Comparison of ENCODE assay signal across 9 cellular contexts in the genomic region with DNA sequence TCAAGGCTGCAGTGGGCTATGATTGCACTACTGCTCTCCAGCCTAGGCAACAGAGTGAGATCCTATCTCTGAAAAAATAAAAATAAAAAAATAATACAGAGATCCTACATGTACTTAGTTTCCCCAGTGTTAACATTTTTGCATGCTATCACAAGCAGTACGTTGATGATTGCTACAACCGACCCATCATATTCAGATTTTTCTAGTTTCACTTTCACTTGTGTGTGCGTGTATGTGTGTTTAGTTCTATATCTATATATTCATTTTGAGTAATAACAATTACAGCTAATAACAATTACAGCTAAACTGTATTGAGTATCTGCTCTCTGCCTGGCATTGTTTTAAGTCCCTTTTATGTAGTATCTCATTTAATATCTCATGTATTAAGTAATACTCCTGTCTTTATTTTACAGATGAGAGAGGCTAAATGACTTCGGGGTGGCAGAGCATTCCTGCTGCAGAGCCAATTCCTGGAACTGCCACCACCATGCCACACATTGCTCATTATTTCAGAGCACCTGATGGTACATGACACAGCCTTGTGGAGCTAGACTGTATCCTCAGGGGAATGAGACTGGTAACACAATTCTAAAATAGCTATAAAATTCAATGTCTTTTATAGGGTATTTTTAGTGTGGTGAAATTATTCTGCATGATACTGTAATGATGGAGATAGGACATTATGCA.
DNase-seq lines count a peak whose midpoint lies in the region; ATAC-seq and TF ChIP-seq lines count a peak whose summit lies in the region.
"Had no signal": no experiment of that assay in that cellular context is flagged by ENCODE, and none has a peak within 500 bp of the region (broad histone marks: within the 10 kb centered on the region; RNA-seq: fewer than 3 reads in every experiment).

No MANE protein-coding gene starts in this region.

- peak overlapping the region; percentile 9 for H3K27ac Mint-ChIP-seq in activated naive CD8-positive, alpha-beta T cell treated with anti-CD3 and anti-CD28 coated beads for 36 hours

- TF ChIP-seq POLR2A in adrenal gland (IDR thresholded peaks at IDR 0.05), result no peak

- H3K9me3 Mint-ChIP-seq in activated naive CD8-positive, alpha-beta T cell treated with anti-CD3 and anti-CD28 coated beads for 36 hours, result no peaks in the 10 kb centered on the region

- intact Hi-C loops in psoas muscle (cut with DNase I) (no loop called here), adrenal gland (cut with DNase I) (no loop called here)

- H3K23ac ChIP-seq in neuronal stem cell (ENCODE audit: low read depth, low read length, poor library complexity), result no peak overlapping the region

- no peak overlapping the region for H2BK120ac ChIP-seq in neuronal stem cell (ENCODE audit: low read depth, low read length)

- TF ChIP-seq CTCF in psoas muscle (IDR thresholded peaks at IDR 0.05), result no peak
- TF ChIP-seq CTCF in adrenal gland (IDR thresholded peaks at IDR 0.05), result no peak

- CTCF ChIA-PET in HEK293T (lab: Yijun Ruan, JAX), result interaction anchor here (0.8 kb wide), 1 partner anchor 11 kb away, joined by 3 read pairs; no protein-coding TSS in a partner anchor

- no peak overlapping the region for H3K9ac ChIP-seq in neuronal stem cell (ENCODE audit: low read depth, low read length, poor library complexity)
- H3K9ac ChIP-seq: parathyroid adenoma had no signal

- H3K27me3 Mint-ChIP-seq in activated naive CD8-positive, alpha-beta T cell treated with anti-CD3 and anti-CD28 coated beads for 36 hours, result no peaks in the 10 kb centered on the region

- no peak overlapping the region for H3K4me2 ChIP-seq in neuronal stem cell (ENCODE audit: insufficient read depth, low read length, poor library complexity, severe bottlenecking)

- H3K4me3 Mint-ChIP-seq in activated naive CD8-positive, alpha-beta T cell treated with anti-CD3 and anti-CD28 coated beads for 36 hours, result peak overlapping the region; percentile 60

- peak; percentile 51 for ATAC-seq in GM18517 (IDR thresholded peaks at IDR 0.05; ENCODE audit: unreplicated experiment)
- ATAC-seq in HG03378 (IDR thresholded peaks at IDR 0.05; ENCODE audit: unreplicated experiment), result peak; percentile 45
- no peak for ATAC-seq in psoas muscle

- POLR2A ChIA-PET in HEK293T (lab: Yijun Ruan, JAX), result no interaction called here

- H3K4me3 ChIP-seq in psoas muscle, result peak overlapping the region; percentile 32
- no peak overlapping the region for H3K4me3 ChIP-seq in neuronal stem cell (ENCODE audit: low read length in 2 of 2)
- peak overlapping the region in 1 of 4 donors; percentile 41 for H3K4me3 ChIP-seq in adrenal gland

- no peak overlapping the region for H4K91ac ChIP-seq in neuronal stem cell (ENCODE audit: low read depth, low read length, poor library complexity)

- WGBS in psoas muscle, 3 donors, result 53 to 75% (median 66%) methylated on average over 4 of the region's 4 CpGs
- WGBS in neuronal stem cell (ENCODE audit: extremely low coverage in 2 of 2, insufficient read length in 2 of 2, insufficient replicate concordance in 1 of 2), 2 donors, result no CpG with 5 or more reads among the region's 4 CpGs
- WGBS in adrenal gland, 4 donors, result 50 to 68% (median 61%) methylated on average over 4 of the region's 4 CpGs

- peaks cover 22% of the 10 kb centered on the region for H3K4me1 Mint-ChIP-seq in activated naive CD8-positive, alpha-beta T cell treated with anti-CD3 and anti-CD28 coated beads for 36 hours

- H3K27ac ChIP-seq in psoas muscle (no peak overlapping the region), neuronal stem cell (replicated peaks; ENCODE audit: low read length) (no peak overlapping the region), adrenal gland (no peak overlapping the region)
- H3K27ac ChIP-seq: parathyroid adenoma had no signal

- H2BK15ac ChIP-seq in neuronal stem cell (ENCODE audit: low read length), result no peak overlapping the region

- peak; percentile 8 for DNase-seq in activated naive CD8-positive, alpha-beta T cell treated with anti-CD3 and anti-CD28 coated beads for 36 hours
- no peak for DNase-seq in psoas muscle
- DNase-seq in HEK293T (ENCODE audit: extremely low spot score), result no peak
- DNase-seq in neuronal stem cell (ENCODE audit: low spot score), result no peak
- no peak for DNase-seq in NCI-H1092 treated with DMSO at 0.1 percent for 48 hours (lab: John Stamatoyannopoulos, UW)
- DNase-seq in adrenal gland, result no peak

- H3K4me1 ChIP-seq in psoas muscle (no peaks in the 10 kb centered on the region), neuronal stem cell (ENCODE audit: control insufficient read depth in 2 of 2, insufficient read depth in 1 of 2, low read depth in 1 of 2, low read length in 2 of 2) (no peaks in the 10 kb centered on the region), adrenal gland (replicated peaks in 1 of 2) (no peaks in the 10 kb centered on the region)
- H3K4me1 ChIP-seq: parathyroid adenoma had no signal

- H3K36me3 ChIP-seq in psoas muscle (ENCODE audit: insufficient read depth in 1 of 2, low read depth in 1 of 2) (no peaks in the 10 kb centered on the region), neuronal stem cell (replicated peaks in 1 of 2; ENCODE audit: control insufficient read depth in 2 of 2, insufficient read depth in 2 of 2, low read length in 2 of 2) (no peaks in the 10 kb centered on the region), adrenal gland (replicated peaks in 1 of 2) (no peaks in the 10 kb centered on the region)

- no peak overlapping the region for H4K8ac ChIP-seq in neuronal stem cell (ENCODE audit: low read depth, low read length)

- H3K18ac ChIP-seq in neuronal stem cell (ENCODE audit: low read length), result no peak overlapping the region

- no peak overlapping the region for H3K4ac ChIP-seq in neuronal stem cell (ENCODE audit: low read length)

- H2AK5ac ChIP-seq in neuronal stem cell (ENCODE audit: low read depth, low read length), result no peak overlapping the region

- no peaks in the 10 kb centered on the region for H3K79me1 ChIP-seq in neuronal stem cell (ENCODE audit: low read depth, low read length)

- H2BK12ac ChIP-seq in neuronal stem cell (ENCODE audit: low read length), result no peak overlapping the region

- H2BK5ac ChIP-seq in neuronal stem cell (ENCODE audit: low read length), result no peak overlapping the region

- H2AFZ ChIP-seq in neuronal stem cell (ENCODE audit: low read length), result no peak overlapping the region
- H2AFZ ChIP-seq: parathyroid adenoma had no signal

- H3K27me3 ChIP-seq in psoas muscle (ENCODE audit: insufficient read depth in 3 of 3, low read length in 2 of 3) (no peaks in the 10 kb centered on the region), neuronal stem cell (ENCODE audit: control insufficient read depth in 3 of 3, insufficient read depth in 3 of 3, low read depth in 1 of 3, low read length in 3 of 3) (no peaks in the 10 kb centered on the region), adrenal gland (no peaks in the 10 kb centered on the region)

- H3K36me3 Mint-ChIP-seq in activated naive CD8-positive, alpha-beta T cell treated with anti-CD3 and anti-CD28 coated beads for 36 hours, result no peaks in the 10 kb centered on the region

- H3K9me3 ChIP-seq in psoas muscle (no peaks in the 10 kb centered on the region), neuronal stem cell (replicated peaks in 1 of 2; ENCODE audit: control insufficient read depth in 2 of 2, insufficient read depth in 1 of 2, low read depth in 1 of 2, low read length in 2 of 2) (no peaks in the 10 kb centered on the region), adrenal gland (replicated peaks in 1 of 3) (no peaks in the 10 kb centered on the region)

- no peak overlapping the region for H3K14ac ChIP-seq in neuronal stem cell (ENCODE audit: low read length)

TF ChIP-seq in HEK293T, 16 proteins besides CTCF, POLR2A, EP300 and RAD21:
- TF ChIP-seq, protein P1, sequence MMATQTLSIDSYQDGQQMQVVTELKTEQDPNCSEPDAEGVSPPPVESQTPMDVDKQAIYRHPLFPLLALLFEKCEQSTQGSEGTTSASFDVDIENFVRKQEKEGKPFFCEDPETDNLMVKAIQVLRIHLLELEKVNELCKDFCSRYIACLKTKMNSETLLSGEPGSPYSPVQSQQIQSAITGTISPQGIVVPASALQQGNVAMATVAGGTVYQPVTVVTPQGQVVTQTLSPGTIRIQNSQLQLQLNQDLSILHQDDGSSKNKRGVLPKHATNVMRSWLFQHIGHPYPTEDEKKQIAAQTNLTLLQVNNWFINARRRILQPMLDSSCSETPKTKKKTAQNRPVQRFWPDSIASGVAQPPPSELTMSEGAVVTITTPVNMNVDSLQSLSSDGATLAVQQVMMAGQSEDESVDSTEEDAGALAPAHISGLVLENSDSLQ (IDR thresholded peaks at IDR 0.05), result no peak
TF ChIP-seq in HEK293T: peak in this region for 0.

Comparison
In these comparisons a context has a peak if more than half of its experiments do, and no peak if none do; other contexts are left out.
1. ATAC-seq: peak in GM18517 (single experiment) and HG03378 (single experiment); none in psoas muscle (0 of 4).